Comparison of ENCODE assay signal across 8 cellular contexts in the genomic region with DNA sequence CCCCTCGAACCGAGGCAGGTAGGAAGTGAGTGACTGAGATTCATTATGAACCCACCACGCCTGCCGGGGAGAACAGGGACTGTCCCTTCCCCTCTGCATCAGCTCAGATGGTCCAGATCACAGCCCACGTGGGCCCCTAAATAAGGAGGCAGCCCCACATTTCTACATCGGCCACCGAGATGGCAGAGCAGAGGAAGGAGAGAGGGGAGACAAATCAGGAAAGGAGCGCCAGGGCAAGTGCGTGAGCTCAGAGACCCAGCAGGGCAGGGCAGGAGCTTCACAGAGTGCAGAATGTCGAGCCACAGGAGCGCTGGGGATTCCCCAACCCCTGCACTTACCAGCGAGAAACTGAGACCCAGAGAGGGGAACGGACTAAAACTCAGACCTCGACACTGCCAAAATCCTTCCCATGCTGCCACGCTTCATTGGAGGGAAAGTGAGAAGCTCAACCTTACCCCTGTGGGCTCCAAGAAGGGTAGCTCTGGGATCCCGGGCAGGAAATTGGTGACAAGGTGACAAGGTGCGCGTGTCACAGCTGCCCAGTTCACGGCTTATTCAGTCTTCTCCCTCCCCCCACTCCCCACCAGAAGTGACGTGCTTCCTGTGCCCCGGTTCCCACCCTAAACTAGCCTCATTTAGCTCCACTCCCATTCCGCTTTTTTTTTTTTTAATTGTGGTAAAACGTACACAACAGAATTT. TPM values are rescaled to one million over a fixed set of nuclear protein-coding genes. Genes with fewer than 3 reads are reported as not detected.
DNase-seq lines count a peak whose midpoint lies in the region; ATAC-seq and TF ChIP-seq lines count a peak whose summit lies in the region.

TSS of gene ICAM2 (minus strand) at position 566 of the 699 bp plus-strand sequence. CDS start 13,942 bp downstream, outside the sequence.

- peak within 1 kb of the TSS; percentile 99 for H3K4me3 Mint-ChIP-seq in CD8-positive, alpha-beta T cell
- peak within 1 kb of the TSS; percentile 94 for H3K4me3 Mint-ChIP-seq in activated CD8-positive, alpha-beta T cell treated with anti-CD3 and anti-CD28 coated beads for 36 hours
- peak within 1 kb of the TSS; percentile 44 for H3K4me3 Mint-ChIP-seq in type B pancreatic cell

- no peaks in the 10 kb centered on the region for H3K27me3 Mint-ChIP-seq in CD8-positive, alpha-beta T cell (ENCODE audit: low read depth)
- H3K27me3 Mint-ChIP-seq in activated CD8-positive, alpha-beta T cell treated with anti-CD3 and anti-CD28 coated beads for 36 hours = no peaks in the 10 kb centered on the region
- peaks cover 6% of the 10 kb centered on the region for H3K27me3 Mint-ChIP-seq in type B pancreatic cell

- H3K36me3 Mint-ChIP-seq in CD8-positive, alpha-beta T cell = peaks cover 6% of the 10 kb centered on the region
- peaks cover 12% of the 10 kb centered on the region for H3K36me3 Mint-ChIP-seq in activated CD8-positive, alpha-beta T cell treated with anti-CD3 and anti-CD28 coated beads for 36 hours (ENCODE audit: low read depth)
- H3K36me3 Mint-ChIP-seq in type B pancreatic cell = no peaks in the 10 kb centered on the region

- TF ChIP-seq CTCF in CD8-positive, alpha-beta T cell (IDR thresholded peaks at IDR 0.05) = no peak
- TF ChIP-seq CTCF in KMS-11 (conservative IDR thresholded peaks at IDR 0.05; ENCODE audit: low read depth, low read length) (no peak), epithelial cell of proximal tubule (conservative IDR thresholded peaks at IDR 0.05; ENCODE audit: low read depth, low read length) (no peak), parathyroid adenoma (IDR thresholded peaks at IDR 0.05) (no peak), type B pancreatic cell (conservative IDR thresholded peaks at IDR 0.05) (no peak)
- no peak for TF ChIP-seq CTCF in activated CD8-positive, alpha-beta T cell treated with anti-CD3 and anti-CD28 coated beads for 36 hours (IDR thresholded peaks at IDR 0.05)

- H3K27ac ChIP-seq in CD8-positive, alpha-beta T cell (ENCODE audit: low read depth, low read length) = peak within 1 kb of the TSS; percentile 95
- H3K27ac ChIP-seq in KMS-11 = peak within 1 kb of the TSS; percentile 87
- H3K27ac ChIP-seq in parathyroid adenoma = peak within 1 kb of the TSS; percentile 73

- peak; percentile 73 for ATAC-seq in CD8-positive, alpha-beta T cell
- peak; percentile 56 for ATAC-seq in GM21390 (IDR thresholded peaks at IDR 0.05; ENCODE audit: unreplicated experiment)
- ATAC-seq in activated CD8-positive, alpha-beta T cell treated with anti-CD3 and anti-CD28 coated beads for 36 hours = peak; percentile 72

- peak; percentile 83 to 98 (median 88) for DNase-seq in CD8-positive, alpha-beta T cell
- peak; percentile 96 for DNase-seq in activated CD8-positive, alpha-beta T cell treated with anti-CD3 and anti-CD28 coated beads for 36 hours
- DNase-seq in epithelial cell of proximal tubule (ENCODE audit: low read depth) (no peak), type B pancreatic cell (ENCODE audit: extremely low spot score, unreplicated experiment) (peak; percentile 44), NCI-H1694 (lab: John Stamatoyannopoulos, UW) (no peak)

- CTCF ChIA-PET in CD8-positive, alpha-beta T cell (lab: Charles Lee) = interaction anchor here (0.6 to 16.6 kb wide), 18 partner anchors 8 to 1021 kb away, joined by 3 to 293 read pairs (median 4); partner anchors contain the start of genes ERN1 and PRR29
- CTCF ChIA-PET in activated CD8-positive, alpha-beta T cell treated with anti-CD3 and anti-CD28 coated beads for 36 hours (lab: Charles Lee) = interaction anchor here (0.9 to 2.8 kb wide), 14 partner anchors 9 to 177 kb away, joined by 3 to 17 read pairs (median 5); partner anchors contain the start of gene GH1

- H3K9me3 Mint-ChIP-seq in CD8-positive, alpha-beta T cell = no peaks in the 10 kb centered on the region
- H3K9me3 Mint-ChIP-seq in activated CD8-positive, alpha-beta T cell treated with anti-CD3 and anti-CD28 coated beads for 36 hours = no peaks in the 10 kb centered on the region
- no peaks in the 10 kb centered on the region for H3K9me3 Mint-ChIP-seq in type B pancreatic cell

- H2AFZ ChIP-seq in KMS-11 (ENCODE audit: low read depth) = peak within 1 kb of the TSS; percentile 86
- peak within 1 kb of the TSS; percentile 84 for H2AFZ ChIP-seq in parathyroid adenoma

- H3K9ac ChIP-seq in KMS-11 (peak within 1 kb of the TSS; percentile 84), parathyroid adenoma (no peak within 1 kb of the TSS)

- H3K27ac Mint-ChIP-seq in CD8-positive, alpha-beta T cell = peak within 1 kb of the TSS; percentile 100
- peak within 1 kb of the TSS; percentile 98 for H3K27ac Mint-ChIP-seq in activated CD8-positive, alpha-beta T cell treated with anti-CD3 and anti-CD28 coated beads for 36 hours
- no peak within 1 kb of the TSS for H3K27ac Mint-ChIP-seq in type B pancreatic cell

- intact Hi-C loops in CD8-positive, alpha-beta T cell (cut with DNase I, micrococcal nuclease) = loop anchor here (1.0 to 10.0 kb wide), 8 partner anchors 22 to 487 kb away; partner anchors contain the start of genes CCDC47 (in 1 of the 2), CEP95 (in 1 of the 2), DDX42 (in 1 of the 2) and DDX5 (in 1 of the 2)
- intact Hi-C loops in activated CD8-positive, alpha-beta T cell treated with anti-CD3 and anti-CD28 coated beads for 36 hours (cut with micrococcal nuclease) = no loop called here

- no peaks in the 10 kb centered on the region for H3K9me3 ChIP-seq in CD8-positive, alpha-beta T cell (ENCODE audit: low read length)
- no peaks in the 10 kb centered on the region for H3K9me3 ChIP-seq in parathyroid adenoma (ENCODE audit: control insufficient read depth, low read length)

- POLR2A ChIA-PET in CD8-positive, alpha-beta T cell (lab: Charles Lee) = interaction anchor here (0.6 to 2.6 kb wide), 40 partner anchors 9 to 600 kb away, joined by 3 to 59 read pairs (median 4); partner anchors contain the start of genes CD79B, CEP95, ERN1 and GH1
- POLR2A ChIA-PET in activated CD8-positive, alpha-beta T cell treated with anti-CD3 and anti-CD28 coated beads for 36 hours (lab: Charles Lee) = interaction anchor here (0.6 to 2.6 kb wide), 22 partner anchors 13 to 334 kb away, joined by 3 to 30 read pairs (median 4); partner anchors contain the start of genes ERN1 and PRR29

- peaks cover 79% of the 10 kb centered on the region for H3K4me1 Mint-ChIP-seq in CD8-positive, alpha-beta T cell (ENCODE audit: low read depth)
- peaks cover 66% of the 10 kb centered on the region for H3K4me1 Mint-ChIP-seq in activated CD8-positive, alpha-beta T cell treated with anti-CD3 and anti-CD28 coated beads for 36 hours (ENCODE audit: low read depth)
- H3K4me1 Mint-ChIP-seq in type B pancreatic cell (ENCODE audit: unreplicated experiment) = peaks cover 9% of the 10 kb centered on the region

- no peaks in the 10 kb centered on the region for H3K36me3 ChIP-seq in CD8-positive, alpha-beta T cell (ENCODE audit: insufficient read depth, low read length)
- H3K36me3 ChIP-seq in KMS-11 (ENCODE audit: insufficient read depth) (no peaks in the 10 kb centered on the region), parathyroid adenoma (ENCODE audit: control insufficient read depth, insufficient read depth, low read length) (no peaks in the 10 kb centered on the region)

- H3K27me3 ChIP-seq in CD8-positive, alpha-beta T cell (ENCODE audit: insufficient read depth, low read length) = no peaks in the 10 kb centered on the region
- no peaks in the 10 kb centered on the region for H3K27me3 ChIP-seq in KMS-11 (ENCODE audit: insufficient read depth, low read depth)
- H3K27me3 ChIP-seq in parathyroid adenoma (ENCODE audit: control insufficient read depth, insufficient read depth, low read length) = no peaks in the 10 kb centered on the region

- no peaks in the 10 kb centered on the region; the same call in 1 of the 2 replicates for H3K79me2 ChIP-seq in KMS-11 (ENCODE audit: insufficient read depth, low read depth)
- no peaks in the 10 kb centered on the region for H3K79me2 ChIP-seq in parathyroid adenoma

- H3K4me3 ChIP-seq in CD8-positive, alpha-beta T cell (ENCODE audit: low read depth, low read length) = peak within 1 kb of the TSS; percentile 87
- H3K4me3 ChIP-seq in KMS-11 (IDR thresholded peaks at IDR 0.05; ENCODE audit: insufficient read depth, low read depth, low read length) (no peak within 1 kb of the TSS), epithelial cell of proximal tubule (ENCODE audit: low read depth, low read length) (peak within 1 kb of the TSS; percentile 55), parathyroid adenoma (ENCODE audit: low read depth, low read length) (peak within 1 kb of the TSS; percentile 32)

- H4K20me1 ChIP-seq in KMS-11 (ENCODE audit: insufficient read depth) = no peaks in the 10 kb centered on the region

- H3K4me1 ChIP-seq in CD8-positive, alpha-beta T cell (ENCODE audit: insufficient read depth, low read length) = peaks cover 72% of the 10 kb centered on the region
- H3K4me1 ChIP-seq in KMS-11 (ENCODE audit: low read depth, poor library complexity, severe bottlenecking) (peaks cover 39% of the 10 kb centered on the region), parathyroid adenoma (no peaks in the 10 kb centered on the region)

- H3K4me2 ChIP-seq in KMS-11 (peak within 1 kb of the TSS; percentile 54), parathyroid adenoma (ENCODE audit: low read length) (peak within 1 kb of the TSS; percentile 57)

RNA-seq across cellular contexts. Expression of gene ICAM2, which starts in this region (rescaled TPM):
- total RNA-seq in CD8-positive, alpha-beta T cell = 10 to 100 TPM; 38.0 to 38.7 TPM
- 10 to 100 TPM; 53.3 to 53.7 TPM for total RNA-seq in activated CD8-positive, alpha-beta T cell treated with anti-CD3 and anti-CD28 coated beads for 36 hours
- total RNA-seq in epithelial cell of proximal tubule = 18.4 and 19.9 TPM in 2 replicates
- total RNA-seq in type B pancreatic cell (ENCODE audit: low replicate concordance) = 1.2 TPM in 1 of 2 replicates, not detected in the other

Comparison
In these comparisons a context has a peak if more than half of its experiments do, and no peak if none do; other contexts are left out.
1. DNase-seq: peak in CD8-positive, alpha-beta T cell (7 of 7), activated CD8-positive, alpha-beta T cell treated with anti-CD3 and anti-CD28 coated beads for 36 hours (single experiment) and type B pancreatic cell (single experiment); none in epithelial cell of proximal tubule (single experiment) and NCI-H1694 (single experiment).
2. H3K4me3 Mint-ChIP-seq: peak in every context shown above with its lines; median percentile 99 in CD8-positive, alpha-beta T cell; 94 in activated CD8-positive, alpha-beta T cell treated with anti-CD3 and anti-CD28 coated beads for 36 hours; 44 in type B pancreatic cell.
3. Peak in every context shown above with its lines, with median percentiles within 50 percentile points of each other: ATAC-seq and H3K27ac ChIP-seq.